Comparison of ENCODE assay signal across 33 cellular contexts in the genomic region with DNA sequence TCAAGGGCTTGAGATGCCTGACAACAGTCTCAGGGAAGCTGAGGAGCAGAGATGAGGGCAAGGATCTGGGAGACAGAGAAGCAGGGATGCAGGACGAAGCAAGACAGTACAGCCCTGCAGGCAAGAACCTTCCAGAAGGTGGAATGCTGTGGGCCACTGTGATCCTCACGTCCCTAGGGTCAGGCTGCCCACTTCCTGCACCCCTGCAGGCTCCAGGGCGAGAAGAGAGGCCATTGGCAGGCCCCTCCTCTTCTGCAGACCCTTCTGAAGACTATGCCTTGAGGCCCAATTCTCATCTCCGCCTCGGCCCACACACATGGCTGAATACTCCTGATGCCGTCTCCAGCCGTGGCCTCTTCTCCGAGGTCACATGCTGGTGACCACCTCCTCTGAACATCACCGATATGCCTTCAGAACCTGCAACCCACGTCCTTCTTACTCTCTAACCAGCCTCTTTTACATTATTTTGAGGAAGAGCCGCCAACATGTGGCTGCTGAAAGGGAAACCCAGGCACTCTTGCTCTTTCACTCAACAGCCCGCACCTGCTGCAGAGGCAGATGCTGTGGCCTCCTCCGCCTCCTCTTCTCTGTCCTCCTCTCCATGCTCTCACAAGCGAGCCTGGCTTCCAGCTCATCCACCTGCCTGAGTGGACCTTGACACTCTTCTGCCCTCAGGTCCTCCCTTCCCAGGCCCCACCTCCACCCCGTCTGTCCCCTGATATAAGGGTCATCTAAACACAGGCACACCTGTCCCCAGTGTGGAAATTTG.
"Had no signal": no experiment of that assay in that cellular context is flagged by ENCODE, and none has a peak within 500 bp of the region (broad histone marks: within the 10 kb centered on the region; RNA-seq: fewer than 3 reads in every experiment).

No MANE protein-coding gene starts in this region.

- H3K4me3 Mint-ChIP-seq: activated CD4-positive, alpha-beta T cell treated with anti-CD3 and anti-CD28 coated beads for 36 hours; activated CD4-positive, alpha-beta T cell treated with anti-CD3 and anti-CD28 coated beads, Interleukin-2, amount 10 ng/mL, durations not matched to agents 7 days and 5 days; activated CD8-positive, alpha-beta T cell treated with anti-CD3 and anti-CD28 coated beads, Interleukin-2, amount 10 ng/mL, durations not matched to agents 7 days and 5 days; activated naive CD4-positive, alpha-beta T cell treated with anti-CD3 and anti-CD28 coated beads, Interleukin-2, amount 50 U/mL, for 24 hours; activated naive CD8-positive, alpha-beta T cell treated with anti-CD3 and anti-CD28 coated beads, Interleukin-2, amount 10 ng/mL, durations not matched to agents 7 days and 5 days; activated T-cell treated with anti-CD3 and anti-CD28 coated beads, Interleukin-2, amount 50 U/mL, for 24 hours had no signal

- H3K4me3 ChIP-seq: ascending aorta, cardiac muscle cell, PC-9, SJCRH30, SK-N-MC had no signal

- H3K27ac Mint-ChIP-seq: activated CD4-positive, alpha-beta T cell treated with anti-CD3 and anti-CD28 coated beads for 36 hours; activated CD4-positive, alpha-beta T cell treated with anti-CD3 and anti-CD28 coated beads, Interleukin-2, amount 10 ng/mL, durations not matched to agents 7 days and 5 days; activated CD8-positive, alpha-beta T cell treated with anti-CD3 and anti-CD28 coated beads, Interleukin-2, amount 10 ng/mL, durations not matched to agents 7 days and 5 days; activated naive CD4-positive, alpha-beta T cell treated with anti-CD3 and anti-CD28 coated beads, Interleukin-2, amount 50 U/mL, for 24 hours; activated naive CD8-positive, alpha-beta T cell treated with anti-CD3 and anti-CD28 coated beads, Interleukin-2, amount 10 ng/mL, durations not matched to agents 7 days and 5 days; activated T-cell treated with anti-CD3 and anti-CD28 coated beads, Interleukin-2, amount 50 U/mL, for 24 hours; activated T-helper 2 cell treated with anti-CD3 and anti-CD28 coated beads, Interferon-gamma antibody, Interleukin-2, Interleukin-4, amounts not matched to agents 10 μg/mL and 5 μg/mL and 100 μg/mL, durations not matched to agents 14 hours and 24 hours and 36 hours had no signal

- H3K27me3 ChIP-seq: ascending aorta, cardiac muscle cell, SJCRH30 had no signal

- H3K9ac ChIP-seq: KMS-11 had no signal

- DNase-seq: activated CD4-positive, alpha-beta T cell treated with anti-CD3 and anti-CD28 coated beads for 36 hours; activated CD4-positive, alpha-beta T cell treated with anti-CD3 and anti-CD28 coated beads, Interleukin-2, amount 10 ng/mL, durations not matched to agents 7 days and 5 days; activated CD4-positive, alpha-beta T cell treated with anti-CD3 and anti-CD28 coated beads, Interleukin-2, amount 50 U/mL, for 48 hours; activated CD8-positive, alpha-beta T cell treated with anti-CD3 and anti-CD28 coated beads, Interleukin-2, amount 10 ng/mL, durations not matched to agents 7 days and 5 days; activated gamma-delta T cell; activated naive CD4-positive, alpha-beta T cell treated with Interleukin-2 at 50 U/mL for 16 hours; activated naive CD8-positive, alpha-beta T cell treated with anti-CD3 and anti-CD28 coated beads, Interleukin-2, amount 10 ng/mL, durations not matched to agents 7 days and 5 days; activated T-cell treated with anti-CD3 and anti-CD28 coated beads, Interleukin-2, amount 50 U/mL, for 24 hours; amygdala; MM.1S; MV-4-11; NCI-H1092; NCI-H1436 treated with DMSO at 0.1 percent for 48 hours; NCI-H1694 treated with DMSO at 0.1 percent for 48 hours; NCI-H2029; NCI-H2107; NCI-H2171; NCI-H2227 treated with DMSO at 0.1 percent for 48 hours; NCI-H446; NCI-H510A treated with DMSO at 0.1 percent for 48 hours; NCI-H526 treated with DMSO at 0.1 percent for 48 hours; PC-9; Right ventricle myocardium superior; SJCRH30; T1000 had no signal

- H3K27ac ChIP-seq: ascending aorta, cardiac muscle cell, KMS-11, PC-9, RWPE1, SJCRH30, SK-N-MC had no signal

- H3K4me1 Mint-ChIP-seq: activated CD4-positive, alpha-beta T cell treated with anti-CD3 and anti-CD28 coated beads for 36 hours; activated CD4-positive, alpha-beta T cell treated with anti-CD3 and anti-CD28 coated beads, Interleukin-2, amount 10 ng/mL, durations not matched to agents 7 days and 5 days; activated naive CD4-positive, alpha-beta T cell treated with anti-CD3 and anti-CD28 coated beads, Interleukin-2, amount 50 U/mL, for 24 hours; activated naive CD8-positive, alpha-beta T cell treated with anti-CD3 and anti-CD28 coated beads, Interleukin-2, amount 10 ng/mL, durations not matched to agents 7 days and 5 days had no signal

- ATAC-seq: activated CD4-positive, alpha-beta T cell treated with anti-CD3 and anti-CD28 coated beads for 36 hours; activated CD4-positive, CD25-positive, alpha-beta regulatory T cell treated with anti-CD3 and anti-CD28 coated beads, Interleukin-2, amount 50 U/mL, for 24 hours; activated CD8-positive, alpha-beta T cell treated with anti-CD3 and anti-CD28 coated beads, Interleukin-2, amount 10 ng/mL, durations not matched to agents 7 days and 5 days had no signal

- H3K4me2 ChIP-seq: KMS-11, PC-9 had no signal

- H3K27me3 Mint-ChIP-seq: activated CD4-positive, alpha-beta T cell treated with anti-CD3 and anti-CD28 coated beads, Interleukin-2, amount 10 ng/mL, durations not matched to agents 7 days and 5 days; activated naive CD4-positive, alpha-beta T cell treated with anti-CD3 and anti-CD28 coated beads, Interleukin-2, amount 50 U/mL, for 24 hours; activated naive CD8-positive, alpha-beta T cell treated with anti-CD3 and anti-CD28 coated beads, Interleukin-2, amount 10 ng/mL, durations not matched to agents 7 days and 5 days had no signal

- H3K9me3 ChIP-seq: ascending aorta, SJCRH30 had no signal

- H3K36me3 Mint-ChIP-seq: activated naive CD4-positive, alpha-beta T cell treated with anti-CD3 and anti-CD28 coated beads, Interleukin-2, amount 50 U/mL, for 24 hours; activated naive CD8-positive, alpha-beta T cell treated with anti-CD3 and anti-CD28 coated beads, Interleukin-2, amount 10 ng/mL, durations not matched to agents 7 days and 5 days had no signal

- H3K4me1 ChIP-seq: ascending aorta, SJCRH30 had no signal

- H3K36me3 ChIP-seq: ascending aorta, cardiac muscle cell, SJCRH30 had no signal

- H2AFZ ChIP-seq: PC-9 had no signal

- H3K9me3 Mint-ChIP-seq: activated CD4-positive, alpha-beta T cell treated with anti-CD3 and anti-CD28 coated beads, Interleukin-2, amount 10 ng/mL, durations not matched to agents 7 days and 5 days; activated naive CD4-positive, alpha-beta T cell treated with anti-CD3 and anti-CD28 coated beads, Interleukin-2, amount 50 U/mL, for 24 hours; activated naive CD8-positive, alpha-beta T cell treated with anti-CD3 and anti-CD28 coated beads, Interleukin-2, amount 10 ng/mL, durations not matched to agents 7 days and 5 days; activated T-cell treated with anti-CD3 and anti-CD28 coated beads, Interleukin-2, amount 50 U/mL, for 24 hours had no signal
